In the genomic region with DNA sequence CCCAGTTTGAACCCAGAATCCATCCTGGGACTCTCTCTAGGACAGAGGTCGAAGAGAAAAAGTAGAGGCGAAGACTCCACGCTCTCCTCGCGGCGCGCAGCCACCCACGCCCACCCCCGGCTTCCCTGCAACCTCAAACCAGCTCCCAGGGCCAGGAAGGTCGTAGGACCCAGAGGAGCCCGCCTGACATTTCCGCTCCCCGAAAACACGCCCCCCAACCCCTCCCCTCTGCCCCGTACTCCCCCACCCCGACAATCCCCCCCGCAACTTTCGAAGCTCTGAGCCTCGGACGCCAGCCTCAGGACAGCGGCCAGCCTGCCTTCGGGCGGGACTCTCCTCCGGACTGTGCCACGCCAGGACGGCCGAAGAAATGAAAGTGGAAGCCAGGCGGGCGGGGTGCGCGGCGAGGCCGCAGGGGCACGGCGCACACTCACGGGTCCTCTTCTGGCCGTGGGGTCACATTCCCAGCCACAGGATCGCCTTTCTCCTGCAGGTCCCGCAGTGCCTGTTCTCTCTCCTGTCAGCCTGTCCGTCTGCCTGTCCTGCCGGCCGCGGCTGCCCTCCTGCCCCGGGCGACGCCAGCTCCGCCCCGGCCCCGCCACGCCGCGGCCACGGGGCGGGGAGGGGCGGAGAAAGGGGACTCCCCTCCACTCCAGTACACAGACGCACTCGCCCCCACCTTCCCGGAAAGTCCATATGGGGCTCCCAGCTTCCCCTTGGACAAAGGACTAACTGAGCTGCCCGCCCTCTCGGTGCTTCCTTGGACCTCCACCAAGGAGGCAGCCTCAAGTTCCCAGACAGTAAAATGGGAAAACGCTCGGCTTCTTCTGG, we compare ENCODE assay signal across 1 cellular context.
A peak's percentile ranks its signal among the peaks of the same experiment; 100 is the strongest.
TF ChIP-seq lines count a peak whose summit lies in the region.

Gene MOB3C (minus strand): TSS at position 535 of the 831 bp plus-strand sequence. CDS start 3,490 bp downstream, outside the sequence.

TF ChIP-seq in IMR-90, 13 proteins besides CTCF, POLR2A, EP300 and RAD21:
- TF ChIP-seq USF2 (IDR thresholded peaks at IDR 0.05; ENCODE audit: low read depth, low read length), result no peak; the same call in 1 of the 2 replicates
- TF ChIP-seq MXI1 (IDR thresholded peaks at IDR 0.05; ENCODE audit: borderline replicate concordance, low read depth, low read length), result peak; percentile 80
- TF ChIP-seq MAZ (IDR thresholded peaks at IDR 0.05; ENCODE audit: borderline replicate concordance, low read depth, low read length), result peak; percentile 99
- TF ChIP-seq CHD1 (IDR thresholded peaks at IDR 0.05; ENCODE audit: low read depth, low read length), result 0 out of 2 replicates have a peak, but pooled peaks have one; percentile 11
- peak; percentile 8 for TF ChIP-seq RCOR1 (IDR thresholded peaks at IDR 0.05; ENCODE audit: insufficient replicate concordance, low read length)
